ENCODE assay signal across 8 cellular contexts in the genomic region with DNA sequence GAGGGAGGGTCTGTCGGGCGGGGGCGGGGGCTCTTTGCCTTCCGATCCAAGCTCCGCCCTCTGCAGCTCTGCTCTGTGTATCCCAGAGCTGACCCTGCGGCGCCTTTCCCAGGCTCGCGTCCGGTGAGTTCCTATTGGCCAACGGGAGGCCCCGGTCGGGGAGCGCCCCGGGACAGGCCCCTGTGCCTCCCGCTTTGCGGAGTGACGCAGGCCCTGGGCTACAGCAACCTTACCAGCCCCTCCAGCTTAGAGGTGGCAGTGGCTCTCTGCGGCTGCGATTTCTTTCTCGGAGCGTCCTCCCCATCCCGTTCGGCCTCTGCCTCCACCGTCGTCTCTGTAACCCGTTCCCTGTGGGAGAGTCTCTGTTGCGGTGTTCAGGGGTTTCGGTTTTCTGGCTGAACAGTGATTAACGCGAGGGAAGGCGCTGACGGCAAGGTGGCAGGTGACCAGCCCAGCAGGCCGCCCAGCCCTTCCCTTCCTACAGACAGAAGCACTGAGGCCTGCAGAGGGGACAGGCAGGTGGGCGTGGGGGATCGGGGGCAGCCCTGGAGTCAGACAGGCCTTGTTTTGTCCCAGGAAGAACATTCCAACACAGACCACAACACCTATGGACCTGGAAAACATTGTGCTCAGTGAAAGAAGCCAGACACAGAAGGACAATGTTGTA. TPM values are rescaled to one million over a fixed set of nuclear protein-coding genes. Genes with fewer than 3 reads are reported as not detected.
DNase-seq lines count a peak whose midpoint lies in the region; ATAC-seq and TF ChIP-seq lines count a peak whose summit lies in the region.

No MANE protein-coding gene starts in this region.

- no peaks in the 10 kb centered on the region for H3K36me3 ChIP-seq in SJSA1
- no peaks in the 10 kb centered on the region for H3K36me3 ChIP-seq in naive thymus-derived CD4-positive, alpha-beta T cell (ENCODE audit: control insufficient read depth in 2 of 3, insufficient read depth in 3 of 3, low read length in 3 of 3)

- peaks cover 8% of the 10 kb centered on the region; the same call in 1 of the 2 replicates for H3K4me1 ChIP-seq in SJSA1 (replicated peaks)
- H3K4me1 ChIP-seq in naive thymus-derived CD4-positive, alpha-beta T cell (ENCODE audit: control insufficient read depth in 2 of 2, insufficient read depth in 2 of 2, low read length in 2 of 2), result no peaks in the 10 kb centered on the region

- ATAC-seq in naive thymus-derived CD4-positive, alpha-beta T cell, result peak; percentile 56
- no peak for ATAC-seq in HG03135 (IDR thresholded peaks at IDR 0.05; ENCODE audit: unreplicated experiment)
- no peak for ATAC-seq in HG02763 (IDR thresholded peaks at IDR 0.05; ENCODE audit: unreplicated experiment)
- no peak for ATAC-seq in GM18519 (IDR thresholded peaks at IDR 0.05; ENCODE audit: low FRiP score, unreplicated experiment)

- H3K27me3 ChIP-seq in SJSA1 (replicated peaks), result no peaks in the 10 kb centered on the region
- H3K27me3 ChIP-seq in naive thymus-derived CD4-positive, alpha-beta T cell (ENCODE audit: control insufficient read depth in 2 of 2, insufficient read depth in 2 of 2, low read length in 2 of 2), result no peaks in the 10 kb centered on the region

- intact Hi-C loops in naive thymus-derived CD4-positive, alpha-beta T cell (cut with micrococcal nuclease), result no loop called here

- POLR2A ChIA-PET in naive thymus-derived CD4-positive, alpha-beta T cell (lab: Charles Lee), result interaction anchor here (1.0 kb wide), 1 partner anchor 52 kb away, joined by 3 read pairs; no protein-coding TSS in a partner anchor

- H3K4me1 Mint-ChIP-seq in naive thymus-derived CD4-positive, alpha-beta T cell, result peaks cover 0 to 13% (median 5%) of the 10 kb centered on the region in 7 donors

- peaks cover 3% of the 10 kb centered on the region for H3K9me3 ChIP-seq in SJSA1 (replicated peaks)
- H3K9me3 ChIP-seq in naive thymus-derived CD4-positive, alpha-beta T cell (ENCODE audit: control insufficient read depth in 2 of 3, low read length in 3 of 3), result no peaks in the 10 kb centered on the region

- H3K4me3 ChIP-seq in SJSA1, result peak overlapping the region; percentile 33
- peak overlapping the region; percentile 62 for H3K4me3 ChIP-seq in fibroblast of mammary gland (ENCODE audit: control insufficient read depth, low read depth, low read length)
- no peak overlapping the region for H3K4me3 ChIP-seq in naive thymus-derived CD4-positive, alpha-beta T cell (ENCODE audit: low read length)

- CTCF ChIA-PET in naive thymus-derived CD4-positive, alpha-beta T cell (lab: Charles Lee), result interaction anchor here (1.5 to 10.0 kb wide), 2 partner anchors 15 to 52 kb away, joined by 3 to 236 read pairs; no protein-coding TSS in a partner anchor

- peak overlapping the region; percentile 37; the same call in 1 of the 2 replicates for H3K27ac ChIP-seq in SJSA1
- H3K27ac ChIP-seq in naive thymus-derived CD4-positive, alpha-beta T cell (ENCODE audit: low read depth, low read length), result no peak overlapping the region

- peaks cover 0 to 4% (median 0%) of the 10 kb centered on the region in 5 donors for H3K36me3 Mint-ChIP-seq in naive thymus-derived CD4-positive, alpha-beta T cell

- DNase-seq in GM04503 (ENCODE audit: low read depth) (peak; percentile 18), SJSA1 (ENCODE audit: low read depth in 1 of 2, low spot score in 2 of 2) (peak in 1 of 2 experiments; percentile 15), fibroblast of mammary gland (ENCODE audit: low read depth) (peak; percentile 77), NCI-H1694 (lab: John Stamatoyannopoulos, UW) (no peak)
- no peak for DNase-seq in naive thymus-derived CD4-positive, alpha-beta T cell

- H3K27me3 Mint-ChIP-seq in naive thymus-derived CD4-positive, alpha-beta T cell, result peaks cover 9 to 17% (median 16%) of the 10 kb centered on the region in 5 donors

- H3K4me3 Mint-ChIP-seq in naive thymus-derived CD4-positive, alpha-beta T cell, result peak overlapping the region in 6 of 10 donors; percentile 22 to 53 (median 39)

- no peak overlapping the region for H3K27ac Mint-ChIP-seq in naive thymus-derived CD4-positive, alpha-beta T cell

- peaks cover 0 to 2% (median 0%) of the 10 kb centered on the region in 11 donors for H3K9me3 Mint-ChIP-seq in naive thymus-derived CD4-positive, alpha-beta T cell

- TF ChIP-seq CTCF in fibroblast of mammary gland (conservative IDR thresholded peaks at IDR 0.05; ENCODE audit: control insufficient read depth, insufficient read depth, low read depth, low read length), result no peak

RNA-seq across cellular contexts. Expression of a gene that starts 18.1 kb away (rescaled TPM):
- 29.3 and 30.8 TPM in 2 replicates for total RNA-seq in SJSA1 (2014; rRNA removed; shearing (Covaris generic))
- 100 to 1,000 TPM in 1 of 5 experiments, 10 to 100 TPM in 4; 27.8 to 201 (median 40.9) TPM for total RNA-seq in naive thymus-derived CD4-positive, alpha-beta T cell
- polyA plus RNA-seq in naive thymus-derived CD4-positive, alpha-beta T cell, result 10 to 100 TPM; 12.8 to 14.4 TPM

RNA-seq across cellular contexts. Expression of a gene that starts 19.0 kb away (rescaled TPM):
- 24.8 and 43.5 TPM in 2 replicates for total RNA-seq in SJSA1 (2014; rRNA removed; shearing (Covaris generic))
- total RNA-seq in naive thymus-derived CD4-positive, alpha-beta T cell, result 10 to 100 TPM; 16.0 to 27.6 (median 20.8) TPM
- polyA plus RNA-seq in naive thymus-derived CD4-positive, alpha-beta T cell, result 10 to 100 TPM; 18.1 to 29.3 TPM

RNA-seq across cellular contexts. Expression of a gene that starts 59.5 kb away (rescaled TPM):
- total RNA-seq in SJSA1 (2014; rRNA removed; shearing (Covaris generic)), result 45.4 and 51.1 TPM in 2 replicates
- 100 to 1,000 TPM; 131 to 167 (median 140) TPM for total RNA-seq in naive thymus-derived CD4-positive, alpha-beta T cell
- polyA plus RNA-seq in naive thymus-derived CD4-positive, alpha-beta T cell, result 100 to 1,000 TPM; 128 to 134 TPM

Comparison
In these comparisons a context has a peak if more than half of its experiments do, and no peak if none do; other contexts are left out.
1. DNase-seq: peak in GM04503 (single experiment) and fibroblast of mammary gland (single experiment); none in naive thymus-derived CD4-positive, alpha-beta T cell (0 of 9) and NCI-H1694 (single experiment).